8 cellular contexts compared by ENCODE assay signal in genomic region chr3:42613462-42613861, GRCh38. TPM values are rescaled to one million over a fixed set of nuclear protein-coding genes. Genes with fewer than 3 reads are reported as not detected.
A peak's percentile ranks its signal among the peaks of the same experiment; 100 is the strongest.
DNase-seq lines count a peak whose midpoint lies in the region; ATAC-seq, FAIRE-seq and TF ChIP-seq lines count a peak whose summit lies in the region.

No MANE protein-coding gene starts in this region.

- H3K9ac ChIP-seq in H9 (ENCODE audit: extremely low read depth, insufficient read length, low read length), result no peak overlapping the region
- H3K9ac ChIP-seq in GM12878 (ENCODE audit: control insufficient read depth, insufficient read depth, low read length), result no peak overlapping the region

- H3K4me1 ChIP-seq in H9 (ENCODE audit: insufficient read depth, low read length) (no peaks in the 10 kb centered on the region), GM12878 (ENCODE audit: control insufficient read depth, insufficient read depth, low read length) (peaks cover 3% of the 10 kb centered on the region; the same call in 1 of the 2 replicates)

- RAD21 ChIA-PET in GM12878 (lab: Charles Lee; ENCODE audit: unreplicated experiment), result interaction anchor here (0.9 to 1.8 kb wide), 5 partner anchors 11 to 39 kb away, joined by 4 to 13 read pairs (median 4); partner anchors contain the start of genes NKTR and SEC22C

- H3K9me3 Mint-ChIP-seq in H9 (no peaks in the 10 kb centered on the region), mesothelial cell of epicardium (no peaks in the 10 kb centered on the region)

- no TSS peak for BruUV-seq in GM12878 (replicated peaks; lab: Mats Ljungman, UMichigan)

- TF ChIP-seq CTCF in BJ (IDR thresholded peaks at IDR 0.05; ENCODE audit: insufficient read depth, low read depth, low read length) (peak; percentile 40; the same call in 1 of the 2 replicates), H9 (conservative IDR thresholded peaks at IDR 0.05) (peak; percentile 67), GM12878 (IDR thresholded peaks at IDR 0.05 in 2 of 3, conservative IDR thresholded peaks at IDR 0.05 in 1 of 3; ENCODE audit: control insufficient read depth in 2 of 3, extremely low read depth in 1 of 3, insufficient read depth in 1 of 3, low read depth in 3 of 3, low read length in 3 of 3) (peak; percentile 16 to 36 (median 34); a peak in 4 of 6 replicates), mesothelial cell of epicardium (IDR thresholded peaks at IDR 0.05; ENCODE audit: unreplicated experiment) (peak; percentile 73)

- H2BK12ac ChIP-seq in H9 (ENCODE audit: insufficient read length, low read depth, low read length), result no peak overlapping the region

- no peak overlapping the region for H3K27ac ChIP-seq in H9 (ENCODE audit: insufficient read length, low read depth, low read length)
- no peak overlapping the region for H3K27ac ChIP-seq in GM12878 (ENCODE audit: control insufficient read depth, insufficient read depth)

- no peak overlapping the region for H2BK5ac ChIP-seq in H9 (ENCODE audit: insufficient read length, low read length)

- no peak overlapping the region for H4K91ac ChIP-seq in H9 (ENCODE audit: insufficient read length, low read depth, low read length)

- no peak overlapping the region for H3K23ac ChIP-seq in H9 (ENCODE audit: insufficient read length, low read depth, low read length)

- H2AK5ac ChIP-seq in H9 (ENCODE audit: insufficient read length, low read length), result no peak overlapping the region

- DNase-seq in BJ (ENCODE audit: low read depth) (no peak), H9 (no peak), GM12878 (ENCODE audit: low read depth, low spot score) (no peak), mesothelial cell of epicardium (ENCODE audit: low spot score in 2 of 2, unreplicated experiment in 2 of 2) (no peak), iPS-NIHi11 (ENCODE audit: low spot score) (no peak)

- peak overlapping the region in 1 of 3 experiments; percentile 1; a peak in 2 of 7 replicates for H3K27ac Mint-ChIP-seq in H9
- peak overlapping the region; percentile 9 for H3K27ac Mint-ChIP-seq in mesothelial cell of epicardium

- TF ChIP-seq POLR2A in GM12878 (IDR thresholded peaks at IDR 0.05; ENCODE audit: low read depth, low read length), result no peak

- SMC1A ChIA-PET in GM12878 (lab: Charles Lee; ENCODE audit: uncharacterized antibody, unreplicated experiment), result interaction anchor here (0.8 to 3.7 kb wide), 8 partner anchors 7 to 132 kb away, joined by 3 to 31 read pairs (median 5); partner anchors contain the start of genes NKTR, SEC22C and SS18L2

- in situ Hi-C loops in GM12878 (cut with MboI), result no loop called here

- no peak overlapping the region for H4K8ac ChIP-seq in H9 (replicated peaks; ENCODE audit: insufficient read length, low read depth, low read length)

- H3K4me3 Mint-ChIP-seq in H9 (no peak overlapping the region; a peak in 1 of 5 replicates), mesothelial cell of epicardium (no peak overlapping the region)

- H3K23me2 ChIP-seq in H9 (ENCODE audit: insufficient read length, low read depth, low read length, poor library complexity, severe bottlenecking), result no peaks in the 10 kb centered on the region

- H2AFZ ChIP-seq in H9 (ENCODE audit: low read length) (no peak overlapping the region), GM12878 (ENCODE audit: control insufficient read depth, low read depth, low read length) (no peak overlapping the region)

- H3K36me3 Mint-ChIP-seq in H9 (ENCODE audit: insufficient read depth in 1 of 3, low read depth in 3 of 3) (peaks cover 2 to 33% (median 24%) of the 10 kb centered on the region in 3 experiments; a peak in 6 of 7 replicates), mesothelial cell of epicardium (peaks cover 14% of the 10 kb centered on the region)

- POLR2A ChIA-PET in BJ (lab: Charles Lee), result no interaction called here
- POLR2A ChIA-PET in GM12878 (lab: Charles Lee), result interaction anchor here (1.4 to 2.1 kb wide), 4 partner anchors 11 to 20 kb away, joined by 4 to 12 read pairs (median 8); partner anchors contain the start of gene NKTR

- peaks cover 9% of the 10 kb centered on the region for H3K79me1 ChIP-seq in H9 (ENCODE audit: insufficient read depth, low read depth, low read length, poor library complexity, severe bottlenecking)

- no peak for TF ChIP-seq RAD21 in GM12878 (IDR thresholded peaks at IDR 0.05; ENCODE audit: insufficient read depth, low read depth, low read length)

- H3K36me3 ChIP-seq in BJ (ENCODE audit: control insufficient read depth, insufficient read depth, low read length) (peaks cover under 1% of the 10 kb centered on the region; the same call in 1 of the 2 replicates), GM12878 (ENCODE audit: control insufficient read depth in 2 of 2, insufficient read depth in 2 of 2, low read length in 1 of 2) (peaks cover 0 to 12% of the 10 kb centered on the region in 2 experiments; a peak in 3 of 4 replicates)

- CTCF ChIA-PET in BJ (lab: Yijun Ruan, JAX), result interaction anchor here (1.0 to 2.5 kb wide), 5 partner anchors 12 to 38 kb away, joined by 3 to 18 read pairs (median 5); partner anchors contain the start of gene NKTR
- CTCF ChIA-PET in GM12878 (lab: Yijun Ruan, JAX), result interaction anchor here (0.7 to 4.6 kb wide), 22 partner anchors 7 to 226 kb away, joined by 3 to 41 read pairs (median 4); partner anchors contain the start of genes NKTR, SEC22C and SS18L2

- H3K4me1 Mint-ChIP-seq in H9, result peaks cover 2 to 13% of the 10 kb centered on the region in 2 experiments; a peak in 2 of 4 replicates
- peaks cover 4% of the 10 kb centered on the region for H3K4me1 Mint-ChIP-seq in mesothelial cell of epicardium

- H3T11ph ChIP-seq in H9 (ENCODE audit: low read length), result no peak overlapping the region

- no peak overlapping the region for H4K5ac ChIP-seq in H9 (ENCODE audit: insufficient read length, low read depth, low read length)

- intact Hi-C loops in GM12878 (cut with micrococcal nuclease; ENCODE audit: unreplicated experiment), result no loop called here

- no peak overlapping the region for H3K56ac ChIP-seq in H9 (ENCODE audit: insufficient read length, low read depth, low read length)

- no peaks in the 10 kb centered on the region for H3K9me3 ChIP-seq in H9 (ENCODE audit: control insufficient read depth, low read depth, low read length)
- H3K9me3 ChIP-seq in GM12878 (replicated peaks; ENCODE audit: control insufficient read depth, insufficient read depth, low read length), result no peaks in the 10 kb centered on the region; the same call in 1 of the 3 replicates

- no CpG with 5 or more reads among the region's 2 CpGs for WGBS in H9 (ENCODE audit: extremely low coverage, insufficient read length, low lambda C conversion rate)
- WGBS in GM12878 (ENCODE audit: insufficient coverage, insufficient replicate concordance, low lambda C conversion rate, missing lambda C conversion rate), result 50% methylated on average over 2 of the region's 2 CpGs

- no peak overlapping the region for H2BK20ac ChIP-seq in H9 (ENCODE audit: low read depth, low read length, poor library complexity, severe bottlenecking)

- H3K4ac ChIP-seq in H9 (ENCODE audit: low read depth, low read length), result no peak overlapping the region

- FAIRE-seq in GM12878 (lab: Jason Lieb, UNC), result peak; percentile 52

- H3K18ac ChIP-seq in H9 (ENCODE audit: insufficient read length, low read depth, low read length), result no peak overlapping the region

- no peak for TF ChIP-seq EP300 in GM12878 (IDR thresholded peaks at IDR 0.05; ENCODE audit: borderline replicate concordance in 1 of 2, control insufficient read depth in 1 of 2, low read depth in 2 of 2, low read length in 2 of 2)

- H2BK120ac ChIP-seq in H9 (ENCODE audit: low read depth, low read length, poor library complexity, severe bottlenecking), result no peak overlapping the region

- peak; percentile 70 for ATAC-seq in GM12878
- no peak for ATAC-seq in HG03097 (IDR thresholded peaks at IDR 0.05; ENCODE audit: low FRiP score, unreplicated experiment)
- ATAC-seq in HG03354 (IDR thresholded peaks at IDR 0.05; ENCODE audit: poor library complexity, severe bottlenecking, unreplicated experiment), result no peak
- ATAC-seq in HG03135 (IDR thresholded peaks at IDR 0.05; ENCODE audit: unreplicated experiment), result no peak

- H3K4me2 ChIP-seq in H9 (ENCODE audit: insufficient read depth, insufficient read length, low read length) (no peak overlapping the region), GM12878 (ENCODE audit: control insufficient read depth, insufficient read depth) (no peak overlapping the region)

- H3K27me3 ChIP-seq in BJ (ENCODE audit: control insufficient read depth, insufficient read depth, low read length), result no peaks in the 10 kb centered on the region
- no peaks in the 10 kb centered on the region for H3K27me3 ChIP-seq in H9 (ENCODE audit: insufficient read depth, low read length)
- H3K27me3 ChIP-seq in GM12878 (replicated peaks in 1 of 2; ENCODE audit: control insufficient read depth in 2 of 2, insufficient read depth in 2 of 2, low read length in 1 of 2), result no peaks in the 10 kb centered on the region

- peaks cover 22% of the 10 kb centered on the region; the same call in 1 of the 2 replicates for H3K79me2 ChIP-seq in H9 (ENCODE audit: insufficient read depth, low read length)
- H3K79me2 ChIP-seq in GM12878 (ENCODE audit: control insufficient read depth, insufficient read depth, low read length), result peaks cover 69% of the 10 kb centered on the region

- H3K27me3 Mint-ChIP-seq in H9 (ENCODE audit: low read depth) (no peaks in the 10 kb centered on the region), mesothelial cell of epicardium (ENCODE audit: low read depth) (no peaks in the 10 kb centered on the region)

- no peak overlapping the region for H3K4me3 ChIP-seq in BJ (ENCODE audit: low read depth, low read length)
- H3K4me3 ChIP-seq in GM12878, result no peak overlapping the region

- no peak overlapping the region for H2BK15ac ChIP-seq in H9 (ENCODE audit: low read depth, low read length)

- H3K14ac ChIP-seq in H9 (ENCODE audit: insufficient read depth, low read length), result no peak overlapping the region

- H4K20me1 ChIP-seq in H9 (ENCODE audit: control insufficient read depth, insufficient read depth, insufficient read length), result no peaks in the 10 kb centered on the region
- no peaks in the 10 kb centered on the region for H4K20me1 ChIP-seq in GM12878 (ENCODE audit: control insufficient read depth, insufficient read depth)

RNA-seq across cellular contexts. Expression of gene NKTR, which starts 13.0 kb away (rescaled TPM):
- polyA plus RNA-seq in BJ (2011; rRNA removed), result 19.0 and 37.6 TPM in 2 replicates
- 13.5 and 17.2 TPM in 2 replicates for polyA minus RNA-seq in BJ (2011; rRNA and poly(A)+ RNA removed)
- total RNA-seq in H9 (2021), result 66.4 and 79.8 TPM in 2 replicates
- 778 and 789 TPM in 2 replicates for total RNA-seq in GM12878 (2013; cell fraction: nucleolus; rRNA removed)
- total RNA-seq in GM12878 (2014; rRNA removed), result 59.6 and 72.6 TPM in 2 replicates
- 77.5 and 84.0 TPM in 2 replicates for total RNA-seq in GM12878 (2014; rRNA removed; fragmentation: Illumina TruSeq; extraction: Trizol)
- 45.0 and 51.1 TPM in 2 replicates for total RNA-seq in GM12878 (2021)
- polyA plus RNA-seq in GM12878 (2011; ENCODE audit: low read depth), result 36.3 TPM
- polyA plus RNA-seq in GM12878 (2011; rRNA removed), result 87.0 and 148 TPM in 2 replicates
- 19.4 and 23.0 TPM in 2 replicates for polyA plus RNA-seq in GM12878 (2011; cell fraction: cytosol; rRNA removed)
- polyA plus RNA-seq in GM12878 (2011; cell fraction: nucleus; rRNA removed), result 209 and 223 TPM in 2 replicates
- polyA plus RNA-seq in GM12878 (2012), result 50.3 and 54.0 TPM in 2 replicates
- polyA plus RNA-seq in GM12878 (2014; fragmentation: Illumina TruSeq; extraction: Trizol), result 91.9 and 128 TPM in 2 replicates
- polyA plus RNA-seq in GM12878 (2014; fragmentation: Nextera tagmentation; extraction: Ambion mirVana), result 10 to 100 TPM; 15.3 to 27.8 TPM
- polyA plus RNA-seq in GM12878 (2014; rRNA removed), result 62.6 and 73.7 TPM in 2 replicates
- 10 to 100 TPM; 40.0 to 46.0 TPM for polyA plus RNA-seq in GM12878 (2016; fragmentation: Nextera tagmentation; extraction: Ambion mirVana)
- polyA minus RNA-seq in GM12878 (2011; rRNA and poly(A)+ RNA removed), result 49.7 and 59.7 TPM in 2 replicates
- polyA minus RNA-seq in GM12878 (2011; cell fraction: cytosol; rRNA and poly(A)+ RNA removed), result 14.8 and 23.2 TPM in 2 replicates
- 129 and 184 TPM in 2 replicates for polyA minus RNA-seq in GM12878 (2011; cell fraction: nucleus; rRNA and poly(A)+ RNA removed)
- 185 to 201 TPM (median 192 TPM) in 3 replicates for total RNA-seq in mesothelial cell of epicardium

RNA-seq across cellular contexts. Expression of gene SS18L2, which starts 22.8 kb away (rescaled TPM):
- polyA plus RNA-seq in BJ (2011; rRNA removed), result 19.7 and 25.7 TPM in 2 replicates
- polyA minus RNA-seq in BJ (2011; rRNA and poly(A)+ RNA removed), result 4.9 and 7.6 TPM in 2 replicates
- 92.1 and 97.8 TPM in 2 replicates for total RNA-seq in H9 (2021)
- total RNA-seq in GM12878 (2013; cell fraction: nucleolus; rRNA removed), result 10.6 and 11.8 TPM in 2 replicates
- total RNA-seq in GM12878 (2014; rRNA removed), result 80.4 and 82.2 TPM in 2 replicates
- total RNA-seq in GM12878 (2014; rRNA removed; fragmentation: Illumina TruSeq; extraction: Trizol), result 58.5 and 65.2 TPM in 2 replicates
- 60.6 and 61.0 TPM in 2 replicates for total RNA-seq in GM12878 (2021)
- 118 TPM for polyA plus RNA-seq in GM12878 (2011; ENCODE audit: low read depth)
- polyA plus RNA-seq in GM12878 (2011; rRNA removed), result 137 and 199 TPM in 2 replicates
- 56.8 and 60.7 TPM in 2 replicates for polyA plus RNA-seq in GM12878 (2011; cell fraction: cytosol; rRNA removed)
- 35.1 and 38.9 TPM in 2 replicates for polyA plus RNA-seq in GM12878 (2011; cell fraction: nucleus; rRNA removed)
- polyA plus RNA-seq in GM12878 (2012), result 77.2 and 92.3 TPM in 2 replicates
- polyA plus RNA-seq in GM12878 (2014; fragmentation: Illumina TruSeq; extraction: Trizol), result 80.7 and 96.7 TPM in 2 replicates
- 100 to 1,000 TPM; 293 to 375 TPM for polyA plus RNA-seq in GM12878 (2014; fragmentation: Nextera tagmentation; extraction: Ambion mirVana)
- 85.4 and 97.5 TPM in 2 replicates for polyA plus RNA-seq in GM12878 (2014; rRNA removed)
- polyA plus RNA-seq in GM12878 (2016; fragmentation: Nextera tagmentation; extraction: Ambion mirVana), result 100 to 1,000 TPM; 181 to 193 TPM
- 23.4 and 38.6 TPM in 2 replicates for polyA minus RNA-seq in GM12878 (2011; rRNA and poly(A)+ RNA removed)
- polyA minus RNA-seq in GM12878 (2011; cell fraction: cytosol; rRNA and poly(A)+ RNA removed), result 10.7 and 22.6 TPM in 2 replicates
- 16.4 and 19.8 TPM in 2 replicates for polyA minus RNA-seq in GM12878 (2011; cell fraction: nucleus; rRNA and poly(A)+ RNA removed)
- 19.1 to 21.0 TPM (median 19.6 TPM) in 3 replicates for total RNA-seq in mesothelial cell of epicardium

RNA-seq across cellular contexts. Expression of gene SEC22C, which starts 31.7 kb away (rescaled TPM):
- polyA plus RNA-seq in BJ (2011; rRNA removed) (45.9 and 47.8 TPM in 2 replicates), GM12878 (2011; rRNA removed) (29.6 and 31.1 TPM in 2 replicates), GM12878 (2014; fragmentation: Illumina TruSeq; extraction: Trizol) (39.5 and 47.5 TPM in 2 replicates), GM12878 (2014; fragmentation: Nextera tagmentation; extraction: Ambion mirVana) (10 to 100 TPM; 15.6 to 19.3 TPM), GM12878 (2014; rRNA removed) (38.6 and 44.4 TPM in 2 replicates), GM12878 (2016; fragmentation: Nextera tagmentation; extraction: Ambion mirVana) (10 to 100 TPM; 46.0 to 47.0 TPM)
- polyA minus RNA-seq in BJ (2011; rRNA and poly(A)+ RNA removed), result 16.2 and 22.8 TPM in 2 replicates
- total RNA-seq in H9 (2021) (28.2 and 28.8 TPM in 2 replicates), GM12878 (2014; rRNA removed) (45.0 and 56.6 TPM in 2 replicates), GM12878 (2014; rRNA removed; fragmentation: Illumina TruSeq; extraction: Trizol) (41.0 and 44.9 TPM in 2 replicates), GM12878 (2021) (35.8 and 36.2 TPM in 2 replicates), mesothelial cell of epicardium (39.6 to 44.7 TPM (median 42.6 TPM) in 3 replicates)
- 49.4 and 57.2 TPM in 2 replicates for total RNA-seq in GM12878 (2013; cell fraction: nucleolus; rRNA removed)
- 18.2 TPM for polyA plus RNA-seq in GM12878 (2011; ENCODE audit: low read depth)
- 25.3 and 26.2 TPM in 2 replicates for polyA plus RNA-seq in GM12878 (2011; cell fraction: cytosol; rRNA removed)
- polyA plus RNA-seq in GM12878 (2011; cell fraction: nucleus; rRNA removed), result 17.2 and 19.9 TPM in 2 replicates
- polyA plus RNA-seq in GM12878 (2012), result 19.5 and 21.3 TPM in 2 replicates
- polyA minus RNA-seq in GM12878 (2011; rRNA and poly(A)+ RNA removed), result 21.8 and 21.9 TPM in 2 replicates
- polyA minus RNA-seq in GM12878 (2011; cell fraction: cytosol; rRNA and poly(A)+ RNA removed), result 6.8 and 10.2 TPM in 2 replicates
- 4.8 and 8.6 TPM in 2 replicates for polyA minus RNA-seq in GM12878 (2011; cell fraction: nucleus; rRNA and poly(A)+ RNA removed)

RNA-seq across cellular contexts. Expression of gene ZBTB47, which starts 40.0 kb away (rescaled TPM):
- polyA plus RNA-seq in BJ (2011; rRNA removed), result 19.2 and 30.1 TPM in 2 replicates
- polyA minus RNA-seq in BJ (2011; rRNA and poly(A)+ RNA removed), result 28.4 and 37.8 TPM in 2 replicates
- total RNA-seq in H9 (2021), result 3.6 and 4.2 TPM in 2 replicates
- 6.0 and 7.1 TPM in 2 replicates for total RNA-seq in GM12878 (2013; cell fraction: nucleolus; rRNA removed)
- total RNA-seq in GM12878 (2014; rRNA removed), result 3.1 TPM in 2 replicates
- total RNA-seq in GM12878 (2014; rRNA removed; fragmentation: Illumina TruSeq; extraction: Trizol), result 1.0 TPM in 2 replicates
- total RNA-seq in GM12878 (2021), result 3.1 and 3.4 TPM in 2 replicates
- polyA plus RNA-seq in GM12878 (2011; ENCODE audit: low read depth), result 0.79 TPM
- polyA plus RNA-seq in GM12878 (2011; rRNA removed), result 0.37 and 0.92 TPM in 2 replicates
- polyA plus RNA-seq in GM12878 (2011; cell fraction: cytosol; rRNA removed), result 1.1 and 1.6 TPM in 2 replicates
- 4.2 and 4.7 TPM in 2 replicates for polyA plus RNA-seq in GM12878 (2011; cell fraction: nucleus; rRNA removed)
- 1.7 and 2.0 TPM in 2 replicates for polyA plus RNA-seq in GM12878 (2012)
- 0.49 and 1.1 TPM in 2 replicates for polyA plus RNA-seq in GM12878 (2014; fragmentation: Illumina TruSeq; extraction: Trizol)
- polyA plus RNA-seq in GM12878 (2014; fragmentation: Nextera tagmentation; extraction: Ambion mirVana), result under 1 TPM in 1 of 2 experiments, not detected in 1; 0.04 TPM
- 2.0 and 2.3 TPM in 2 replicates for polyA plus RNA-seq in GM12878 (2014; rRNA removed)
- under 1 TPM; 0.06 to 0.12 TPM for polyA plus RNA-seq in GM12878 (2016; fragmentation: Nextera tagmentation; extraction: Ambion mirVana)
- 1.7 and 3.1 TPM in 2 replicates for polyA minus RNA-seq in GM12878 (2011; rRNA and poly(A)+ RNA removed)
- polyA minus RNA-seq in GM12878 (2011; cell fraction: cytosol; rRNA and poly(A)+ RNA removed), result 0.67 and 0.73 TPM in 2 replicates
- polyA minus RNA-seq in GM12878 (2011; cell fraction: nucleus; rRNA and poly(A)+ RNA removed), result 1.9 and 4.0 TPM in 2 replicates
- 22.4 to 23.6 TPM (median 23.0 TPM) in 3 replicates for total RNA-seq in mesothelial cell of epicardium
